In genomic region chr1:201946224-201946908, GRCh38 we compare ENCODE assay signal across 8 cellular contexts. TPM values are rescaled to one million over a fixed set of nuclear protein-coding genes. Genes with fewer than 3 reads are reported as not detected.
DNase-seq lines count a peak whose midpoint lies in the region; ATAC-seq and TF ChIP-seq lines count a peak whose summit lies in the region.

Gene LMOD1 (minus strand): TSS chr1:201946548. CDS start chr1:201946340, 208 bp downstream.

- peaks cover 51% of the 10 kb centered on the region for H3K27me3 Mint-ChIP-seq in activated T-cell treated with anti-CD3 and anti-CD28 coated beads, Interleukin-2, amount 50 U/mL, for 24 hours

- H3K27ac Mint-ChIP-seq in activated T-cell treated with anti-CD3 and anti-CD28 coated beads, Interleukin-2, amount 50 U/mL, for 24 hours = no peak within 1 kb of the TSS

- no peak for DNase-seq in activated T-cell treated with anti-CD3 and anti-CD28 coated beads, Interleukin-2, amount 50 U/mL, for 24 hours
- DNase-seq in activated T-cell treated with anti-CD3 and anti-CD28 coated beads, Interleukin-2, amount 50 U/mL, for 48 hours = no peak
- peak; percentile 40 to 72 for DNase-seq in SHP77 (lab: John Stamatoyannopoulos, UW)
- DNase-seq in epidermal melanocyte (ENCODE audit: insufficient read length, low spot score) = peak; percentile 82
- peak; percentile 77 for DNase-seq in lung (ENCODE audit: low spot score)
- no peak for DNase-seq in NCI-H2081 (lab: John Stamatoyannopoulos, UW)

- H3K4me3 Mint-ChIP-seq in activated T-cell treated with anti-CD3 and anti-CD28 coated beads, Interleukin-2, amount 50 U/mL, for 24 hours = peak within 1 kb of the TSS; percentile 37

- ATAC-seq in lung (ENCODE audit: insufficient read depth, low FRiP score) (peak; percentile 72), GM18858 (IDR thresholded peaks at IDR 0.05; ENCODE audit: unreplicated experiment) (no peak)

- H3K27ac ChIP-seq in lung (ENCODE audit: low read depth in 1 of 2, low read length in 1 of 2) = peak within 1 kb of the TSS; percentile 34 to 69

- no peaks in the 10 kb centered on the region for H3K9me3 ChIP-seq in lung (ENCODE audit: control insufficient read depth in 2 of 2, insufficient read depth in 1 of 2, low read length in 1 of 2)

- peaks cover 0 to 2% of the 10 kb centered on the region in 2 donors for H3K4me1 ChIP-seq in lung (ENCODE audit: control insufficient read depth in 2 of 2, insufficient read depth in 2 of 2, low read length in 2 of 2)

- 5 to 10% methylated on average over 28 of the region's 28 CpGs for WGBS in lung, 2 donors

- H3K27me3 ChIP-seq in lung (ENCODE audit: control insufficient read depth, insufficient read depth) = no peaks in the 10 kb centered on the region

- no peak for TF ChIP-seq CTCF in lung (IDR thresholded peaks at IDR 0.05; ENCODE audit: control extremely low read depth, extremely low read depth)
- no peak for TF ChIP-seq CTCF in subcutaneous adipose tissue (IDR thresholded peaks at IDR 0.05; ENCODE audit: low read depth)

- peaks cover 16% of the 10 kb centered on the region for H3K4me1 Mint-ChIP-seq in activated T-cell treated with anti-CD3 and anti-CD28 coated beads, Interleukin-2, amount 50 U/mL, for 24 hours (ENCODE audit: low read depth)

- H3K36me3 ChIP-seq in lung (ENCODE audit: control insufficient read depth in 2 of 2, insufficient read depth in 2 of 2, low read length in 2 of 2) = no peaks in the 10 kb centered on the region

- H3K9me3 Mint-ChIP-seq in activated T-cell treated with anti-CD3 and anti-CD28 coated beads, Interleukin-2, amount 50 U/mL, for 24 hours = no peaks in the 10 kb centered on the region

- H3K36me3 Mint-ChIP-seq in activated T-cell treated with anti-CD3 and anti-CD28 coated beads, Interleukin-2, amount 50 U/mL, for 24 hours (ENCODE audit: low read depth) = no peaks in the 10 kb centered on the region

- H3K4me3 ChIP-seq in lung = peak within 1 kb of the TSS; percentile 34

RNA-seq across cellular contexts. Expression of gene LMOD1, which starts in this region (rescaled TPM):
- total RNA-seq in lung (10 to 100 TPM; 11.4 to 25.1 TPM), subcutaneous adipose tissue (100 to 1,000 TPM in 2 of 4 donors, 10 to 100 TPM in 2; 38.8 to 168 (median 74.3) TPM)
- polyA plus RNA-seq in lung = 10 to 100 TPM in 1 of 2 donors, 1 to 10 TPM in 1; 9.6 to 24.9 TPM

Comparison
In these comparisons a context has a peak if more than half of its experiments do, and no peak if none do; other contexts are left out.
1. DNase-seq: peak in SHP77 (2 of 2), epidermal melanocyte (single experiment) and lung (single experiment); none in activated T-cell treated with anti-CD3 and anti-CD28 coated beads, Interleukin-2, amount 50 U/mL, for 24 hours (single experiment), activated T-cell treated with anti-CD3 and anti-CD28 coated beads, Interleukin-2, amount 50 U/mL, for 48 hours (0 of 2) and NCI-H2081 (0 of 2).